Comparison of ENCODE assay signal across 20 cellular contexts in the genomic region with DNA sequence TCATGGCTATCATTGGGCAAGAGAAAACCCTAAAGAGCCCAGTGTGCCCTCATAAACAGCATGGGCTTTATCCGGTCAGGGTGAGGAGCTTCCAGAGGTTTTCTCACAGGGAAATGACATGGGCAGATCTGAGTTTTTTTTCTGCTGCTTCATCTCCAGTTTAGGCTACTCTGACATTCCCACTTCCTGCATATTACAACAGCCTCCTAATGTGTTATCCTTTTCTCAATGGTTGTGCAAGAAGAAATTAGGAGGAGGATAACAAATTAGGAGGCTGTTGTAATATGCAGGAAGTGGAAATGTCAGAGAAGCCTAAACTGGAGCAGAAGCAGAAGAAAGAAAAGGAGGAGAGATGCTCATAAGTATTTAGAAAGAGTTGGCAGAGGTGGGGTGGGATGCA.
"Had no signal": no experiment of that assay in that cellular context is flagged by ENCODE, and none has a peak within 500 bp of the region (broad histone marks: within the 10 kb centered on the region; RNA-seq: fewer than 3 reads in every experiment).

No MANE protein-coding gene starts in this region.

- H3K4me3 ChIP-seq: adrenal gland, PC-9 had no signal

- H2AFZ ChIP-seq: PC-9 had no signal

- H3K27me3 ChIP-seq: adrenal gland had no signal

- DNase-seq: activated CD4-positive, alpha-beta T cell treated with anti-CD3 and anti-CD28 coated beads for 48 hours; activated CD4-positive, alpha-beta T cell treated with anti-CD3 and anti-CD28 coated beads, Interleukin-2, amount 50 U/mL, for 4 hours; activated CD4-positive, CD25-positive, alpha-beta regulatory T cell treated with anti-CD3 and anti-CD28 coated beads, Interleukin-2, amount 50 U/mL, for 72 hours; activated CD8-positive, alpha-beta memory T cell treated with anti-CD3 and anti-CD28 coated beads, Interleukin-2, amount 50 U/mL, for 48 hours; activated CD8-positive, alpha-beta T cell treated with anti-CD3 and anti-CD28 coated beads, Interleukin-2, amount 10 ng/mL, durations not matched to agents 7 days and 5 days; activated naive CD4-positive, alpha-beta T cell treated with anti-CD3 and anti-CD28 coated beads, Interleukin-2, amount 50 U/mL, for 16 hours; activated naive CD8-positive, alpha-beta T cell treated with anti-CD3 and anti-CD28 coated beads, Interleukin-2, amount 10 ng/mL, durations not matched to agents 7 days and 5 days; activated T-cell treated with anti-CD3 and anti-CD28 coated beads, Interleukin-2, amount 50 U/mL, for 1 hour; adrenal gland; anterior cingulate cortex; cerebellar nuclear complex; NCI-H1092 treated with DMSO at 0.1 percent for 48 hours; NCI-H1436; NCI-H187; NCI-H2081 treated with DMSO at 0.1 percent for 48 hours; NCI-H446; NCI-H524; PC-9; SHP77 treated with DMSO at 0.1 percent for 48 hours had no signal

- H3K9me3 ChIP-seq: adrenal gland had no signal

- H3K4me2 ChIP-seq: PC-9 had no signal

- ATAC-seq: activated CD8-positive, alpha-beta T cell treated with anti-CD3 and anti-CD28 coated beads, Interleukin-2, amount 10 ng/mL, durations not matched to agents 7 days and 5 days; WTC11 had no signal

- H3K27ac ChIP-seq: adrenal gland, PC-9 had no signal

- H3K36me3 ChIP-seq: adrenal gland had no signal

- H3K4me1 ChIP-seq: adrenal gland had no signal
